8 cellular contexts compared by ENCODE assay signal in genomic region chr21:39388811-39389155, GRCh38. TPM values are rescaled to one million over a fixed set of nuclear protein-coding genes. Genes with fewer than 3 reads are reported as not detected.
DNase-seq lines count a peak whose midpoint lies in the region; ATAC-seq lines count a peak whose summit lies in the region.

No MANE protein-coding gene starts in this region.

- peak; percentile 3 for ATAC-seq in GM21576 (IDR thresholded peaks at IDR 0.05; ENCODE audit: unreplicated experiment)

- peak overlapping the region; percentile 71 for H3K4me3 ChIP-seq in BLaER1
- peak overlapping the region; percentile 77 to 87 for H3K4me3 ChIP-seq in mucosa of rectum (ENCODE audit: low read length in 2 of 2)
- no peak overlapping the region for H3K4me3 ChIP-seq in H7 (ENCODE audit: insufficient read depth, low read depth, low read length)

- H3K27me3 Mint-ChIP-seq in activated CD4-positive, alpha-beta memory T cell treated with anti-CD3 and anti-CD28 coated beads, Interleukin-2, amount 10 ng/mL, durations not matched to agents 7 days and 5 days = no peaks in the 10 kb centered on the region

- peaks cover 45% of the 10 kb centered on the region for H3K4me1 Mint-ChIP-seq in activated CD4-positive, alpha-beta memory T cell treated with anti-CD3 and anti-CD28 coated beads, Interleukin-2, amount 10 ng/mL, durations not matched to agents 7 days and 5 days

- H3K9me3 ChIP-seq in BLaER1 (no peaks in the 10 kb centered on the region), mucosa of rectum (ENCODE audit: control insufficient read depth in 2 of 2, low read length in 2 of 2) (no peaks in the 10 kb centered on the region)

- H3K4me2 ChIP-seq in BLaER1 = peak overlapping the region; percentile 98

- H3K9ac ChIP-seq in BLaER1 = peak overlapping the region; percentile 77
- no peak overlapping the region for H3K9ac ChIP-seq in mucosa of rectum (ENCODE audit: low read depth in 1 of 2, low read length in 2 of 2)

- CTCF ChIA-PET in activated CD4-positive, alpha-beta memory T cell treated with anti-CD3 and anti-CD28 coated beads, Interleukin-2, amount 10 ng/mL, durations not matched to agents 7 days and 5 days (lab: Charles Lee) = no interaction called here

- H3K4me1 ChIP-seq in BLaER1 (peaks cover 28% of the 10 kb centered on the region), mucosa of rectum (ENCODE audit: control insufficient read depth in 2 of 2, insufficient read depth in 2 of 2, low read length in 2 of 2) (peaks cover 16 to 17% of the 10 kb centered on the region in 2 donors)

- H3K4me3 Mint-ChIP-seq in activated CD4-positive, alpha-beta memory T cell treated with anti-CD3 and anti-CD28 coated beads, Interleukin-2, amount 10 ng/mL, durations not matched to agents 7 days and 5 days = peak overlapping the region; percentile 83

- peaks cover 15% of the 10 kb centered on the region for H3K36me3 Mint-ChIP-seq in activated CD4-positive, alpha-beta memory T cell treated with anti-CD3 and anti-CD28 coated beads, Interleukin-2, amount 10 ng/mL, durations not matched to agents 7 days and 5 days (ENCODE audit: low read depth)

- peaks cover 35% of the 10 kb centered on the region for H4K20me1 ChIP-seq in BLaER1

- H3K27me3 ChIP-seq in BLaER1 (no peaks in the 10 kb centered on the region), mucosa of rectum (ENCODE audit: control insufficient read depth in 2 of 2, insufficient read depth in 2 of 2, low read length in 2 of 2) (no peaks in the 10 kb centered on the region), H7 (ENCODE audit: control insufficient read depth, insufficient read depth, low read length) (no peaks in the 10 kb centered on the region)

- H3K27ac ChIP-seq in BLaER1 (peak overlapping the region; percentile 77), mucosa of rectum (ENCODE audit: low read depth in 2 of 2, low read length in 2 of 2) (no peak overlapping the region)

- peaks cover 50% of the 10 kb centered on the region for H3K36me3 ChIP-seq in BLaER1
- peaks cover 18 to 19% of the 10 kb centered on the region in 2 donors for H3K36me3 ChIP-seq in mucosa of rectum (ENCODE audit: control insufficient read depth in 2 of 2, insufficient read depth in 2 of 2, low read length in 2 of 2)
- peaks cover 13% of the 10 kb centered on the region for H3K36me3 ChIP-seq in H7 (replicated peaks; ENCODE audit: control insufficient read depth, insufficient read depth, low read length)

- H3K27ac Mint-ChIP-seq in activated CD4-positive, alpha-beta memory T cell treated with anti-CD3 and anti-CD28 coated beads, Interleukin-2, amount 10 ng/mL, durations not matched to agents 7 days and 5 days = no peak overlapping the region

- POLR2A ChIA-PET in activated CD4-positive, alpha-beta memory T cell treated with anti-CD3 and anti-CD28 coated beads, Interleukin-2, amount 10 ng/mL, durations not matched to agents 7 days and 5 days (lab: Charles Lee) = interaction anchor here (5.7 kb wide), 1 partner anchor 75 kb away, joined by 47 read pairs; the partner anchor contains the start of gene BRWD1

- no peak for DNase-seq in activated CD4-positive, alpha-beta memory T cell treated with anti-CD3 and anti-CD28 coated beads, Interleukin-2, amount 10 ng/mL, durations not matched to agents 7 days and 5 days
- DNase-seq in cortex of kidney (lab: John Stamatoyannopoulos, UW) (no peak), H7 (no peak), iPS-NIHi11 (ENCODE audit: low spot score) (no peak)
- no peak for DNase-seq in activated CD4-positive, alpha-beta T cell treated with anti-CD3 and anti-CD28 coated beads for 1 hour

- no peaks in the 10 kb centered on the region for H3K9me3 Mint-ChIP-seq in activated CD4-positive, alpha-beta memory T cell treated with anti-CD3 and anti-CD28 coated beads, Interleukin-2, amount 10 ng/mL, durations not matched to agents 7 days and 5 days

RNA-seq across cellular contexts. Expression of gene HMGN1, which starts 39.9 kb away (rescaled TPM):
- total RNA-seq in activated CD4-positive, alpha-beta memory T cell treated with anti-CD3 and anti-CD28 coated beads, Interleukin-2, amount 10 ng/mL, durations not matched to agents 7 days and 5 days = 100 to 1,000 TPM; 327 to 340 TPM
- total RNA-seq in H7 (2014; rRNA removed; shearing (Covaris generic)) = 310 and 389 TPM in 2 replicates

RNA-seq across cellular contexts. Expression of gene LCA5L, which starts 56.8 kb away (rescaled TPM):
- total RNA-seq in activated CD4-positive, alpha-beta memory T cell treated with anti-CD3 and anti-CD28 coated beads, Interleukin-2, amount 10 ng/mL, durations not matched to agents 7 days and 5 days = not detected
- 0.17 and 0.78 TPM in 2 replicates for total RNA-seq in H7 (2014; rRNA removed; shearing (Covaris generic))
